1 cellular context compared by ENCODE assay signal in genomic region chr1:68173283-68174172, GRCh38.
TF ChIP-seq lines count a peak whose summit lies in the region.

No MANE protein-coding gene starts in this region.

TF ChIP-seq in HEK293, 187 proteins besides CTCF, POLR2A, EP300 and RAD21 (continued from another document):
- no peak for TF ChIP-seq KLF17 (tag by site-specific recombination; IDR thresholded peaks at IDR 0.05)
- no peak for TF ChIP-seq SALL2 (tag by site-specific recombination; IDR thresholded peaks at IDR 0.05; ENCODE audit: borderline replicate concordance)
- no peak for TF ChIP-seq ZNF423 (tag by site-specific recombination; IDR thresholded peaks at IDR 0.05)
- no peak for TF ChIP-seq ZNF202 (tag by site-specific recombination; IDR thresholded peaks at IDR 0.05; ENCODE audit: borderline replicate concordance)
- no peak for TF ChIP-seq ZNF513 (tag by site-specific recombination; IDR thresholded peaks at IDR 0.05)
- TF ChIP-seq ZNF24 (tag by site-specific recombination; IDR thresholded peaks at IDR 0.05) = no peak
- TF ChIP-seq ZNF433 (tag by site-specific recombination; IDR thresholded peaks at IDR 0.05; ENCODE audit: low read depth) = no peak
- TF ChIP-seq PRDM10 (tag by site-specific recombination; IDR thresholded peaks at IDR 0.05) = no peak
- TF ChIP-seq ZNF501 (tag by site-specific recombination; IDR thresholded peaks at IDR 0.05) = no peak
- peak; percentile 85 for TF ChIP-seq ZNF596 (tag by site-specific recombination; IDR thresholded peaks at IDR 0.05)
- TF ChIP-seq HOXA7 (CRISPR knock-in tag; IDR thresholded peaks at IDR 0.05; ENCODE audit: borderline replicate concordance) = no peak
